Comparison of ENCODE assay signal across 38 cellular contexts in the genomic region with DNA sequence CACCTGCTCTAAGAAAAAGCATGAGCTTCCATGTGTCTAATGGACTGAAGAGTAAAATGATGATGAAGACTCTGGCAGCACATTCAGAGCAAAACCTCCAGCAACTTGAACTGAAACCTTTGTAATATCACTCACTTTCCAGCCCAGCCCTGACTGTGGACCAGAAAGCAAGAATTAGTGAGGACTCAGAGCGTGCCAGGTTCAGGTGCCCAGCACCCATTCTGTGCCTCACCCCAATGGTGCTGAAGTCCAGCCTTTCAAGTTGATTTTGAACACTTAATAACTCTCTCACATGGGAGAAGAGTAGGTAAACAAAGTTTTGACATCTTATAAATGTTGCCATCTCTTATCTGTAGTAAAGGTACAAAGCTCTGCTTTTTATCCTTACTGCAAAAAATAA.
"Had no signal": no experiment of that assay in that cellular context is flagged by ENCODE, and none has a peak within 500 bp of the region (broad histone marks: within the 10 kb centered on the region; RNA-seq: fewer than 3 reads in every experiment).

No MANE protein-coding gene starts in this region.

- H3K4me1 ChIP-seq: adrenal gland, breast epithelium had no signal

- H3K4me3 Mint-ChIP-seq: activated B cell treated with CpG ODN at 0.5 μM for 24 hours; activated CD4-positive, alpha-beta memory T cell treated with anti-CD3 and anti-CD28 coated beads for 36 hours; activated CD4-positive, alpha-beta T cell treated with anti-CD3 and anti-CD28 coated beads, Interleukin-2, amount 10 ng/mL, durations not matched to agents 24 days and 14 days; activated CD8-positive, alpha-beta T cell treated with anti-CD3 and anti-CD28 coated beads for 36 hours; activated naive CD4-positive, alpha-beta T cell treated with anti-CD3 and anti-CD28 coated beads for 36 hours; activated naive CD8-positive, alpha-beta T cell treated with anti-CD3 and anti-CD28 coated beads for 36 hours; activated T-cell treated with anti-CD3 and anti-CD28 coated beads, Interleukin-2, amount 50 U/mL, for 4 hours; activated T-cell treated with anti-CD3 and anti-CD28 coated beads, Interleukin-2, amount 50 U/mL, for 72 hours; activated T-helper 1 cell treated with anti-CD3 and anti-CD28 coated beads, Interleukin-12 subunit alpha, Interleukin-12 subunit beta, Interleukin-2, Interleukin-4 antibody, amounts not matched to agents 30 ng/mL and 10 ng/mL and 1 ng/mL, durations not matched to agents 14 hours and 24 hours and 36 hours; activated T-helper 17 cell treated with anti-CD3 and anti-CD28 coated beads, Interleukin-2, amount 50 U/mL, for 72 hours; T-helper 1 cell treated with Interleukin-12 subunit alpha and Interleukin-12 subunit beta and Interleukin-4 antibody, amounts not matched to agents 30 μg/mL and 1 μg/mL, for 36 hours; T-helper 2 cell treated with Interferon-gamma antibody and Interleukin-4, amounts not matched to agents 5 μg/mL and 100 μg/mL, for 36 hours had no signal

- H3K36me3 Mint-ChIP-seq: activated CD4-positive, alpha-beta memory T cell treated with anti-CD3 and anti-CD28 coated beads for 36 hours; activated naive CD4-positive, alpha-beta T cell treated with anti-CD3 and anti-CD28 coated beads, Interleukin-2, amount 50 U/mL, for 72 hours; activated naive CD8-positive, alpha-beta T cell treated with anti-CD3 and anti-CD28 coated beads for 36 hours had no signal

- H3K27me3 ChIP-seq: adrenal gland, body of pancreas, brain microvascular endothelial cell, breast epithelium had no signal

- H3K4me1 Mint-ChIP-seq: activated B cell treated with CpG ODN at 0.5 μM for 24 hours; activated CD4-positive, alpha-beta T cell treated with anti-CD3 and anti-CD28 coated beads, Interleukin-2, amount 10 ng/mL, durations not matched to agents 24 days and 14 days; activated naive CD8-positive, alpha-beta T cell treated with anti-CD3 and anti-CD28 coated beads for 36 hours; activated T-helper 17 cell treated with anti-CD3 and anti-CD28 coated beads, Interleukin-2, amount 50 U/mL, for 72 hours had no signal

- H3K27ac Mint-ChIP-seq: activated B cell treated with CpG ODN at 0.5 μM for 24 hours; activated CD4-positive, alpha-beta memory T cell treated with anti-CD3 and anti-CD28 coated beads for 36 hours; activated CD4-positive, alpha-beta T cell treated with anti-CD3 and anti-CD28 coated beads, Interleukin-2, amount 10 ng/mL, durations not matched to agents 24 days and 14 days; activated CD8-positive, alpha-beta T cell treated with anti-CD3 and anti-CD28 coated beads for 36 hours; activated naive CD4-positive, alpha-beta T cell treated with anti-CD3 and anti-CD28 coated beads for 36 hours; activated naive CD4-positive, alpha-beta T cell treated with anti-CD3 and anti-CD28 coated beads, Interleukin-2, amount 50 U/mL, for 72 hours; activated naive CD8-positive, alpha-beta T cell treated with anti-CD3 and anti-CD28 coated beads for 36 hours; activated T-cell treated with anti-CD3 and anti-CD28 coated beads, Interleukin-2, amount 50 U/mL, for 72 hours; activated T-helper 1 cell treated with anti-CD3 and anti-CD28 coated beads, Interleukin-12 subunit alpha, Interleukin-12 subunit beta, Interleukin-2, Interleukin-4 antibody, amounts not matched to agents 30 ng/mL and 10 ng/mL and 1 ng/mL, durations not matched to agents 14 hours and 24 hours and 36 hours; activated T-helper 17 cell treated with anti-CD3 and anti-CD28 coated beads, Interleukin-2, amount 50 U/mL, for 72 hours; T-helper 1 cell treated with Interleukin-12 subunit alpha and Interleukin-12 subunit beta and Interleukin-4 antibody, amounts not matched to agents 30 μg/mL and 1 μg/mL, for 36 hours; T-helper 2 cell treated with Interferon-gamma antibody and Interleukin-4, amounts not matched to agents 5 μg/mL and 100 μg/mL, for 36 hours had no signal

- ATAC-seq: activated CD8-positive, alpha-beta T cell treated with anti-CD3 and anti-CD28 coated beads for 36 hours; activated naive CD4-positive, alpha-beta T cell treated with anti-CD3 and anti-CD28 coated beads, Interleukin-2, amount 50 U/mL, for 72 hours; activated T-cell treated with anti-CD3 and anti-CD28 coated beads, Interleukin-2, amount 50 U/mL, for 4 hours; activated T-cell treated with anti-CD3 and anti-CD28 coated beads, Interleukin-2, amount 50 U/mL, for 72 hours; activated T-helper 17 cell treated with anti-CD3 and anti-CD28 coated beads, Interleukin-2, amount 50 U/mL, for 72 hours; body of pancreas had no signal

- H3K4me3 ChIP-seq: adrenal gland, body of pancreas, breast epithelium had no signal

- FAIRE-seq: astrocyte, TTC549 had no signal

- H3K9me3 Mint-ChIP-seq: activated B cell treated with CpG ODN at 0.5 μM for 24 hours; activated CD4-positive, alpha-beta memory T cell treated with anti-CD3 and anti-CD28 coated beads for 36 hours; activated CD8-positive, alpha-beta T cell treated with anti-CD3 and anti-CD28 coated beads for 36 hours; activated naive CD4-positive, alpha-beta T cell treated with anti-CD3 and anti-CD28 coated beads for 36 hours; activated naive CD4-positive, alpha-beta T cell treated with anti-CD3 and anti-CD28 coated beads, Interleukin-2, amount 50 U/mL, for 72 hours; activated naive CD8-positive, alpha-beta T cell treated with anti-CD3 and anti-CD28 coated beads for 36 hours; activated T-cell treated with anti-CD3 and anti-CD28 coated beads, Interleukin-2, amount 50 U/mL, for 4 hours; activated T-helper 1 cell treated with anti-CD3 and anti-CD28 coated beads, Interleukin-12 subunit alpha, Interleukin-12 subunit beta, Interleukin-2, Interleukin-4 antibody, amounts not matched to agents 30 ng/mL and 10 ng/mL and 1 ng/mL, durations not matched to agents 14 hours and 24 hours and 36 hours; activated T-helper 17 cell treated with anti-CD3 and anti-CD28 coated beads, Interleukin-2, amount 50 U/mL, for 72 hours; T-helper 1 cell treated with Interleukin-12 subunit alpha and Interleukin-12 subunit beta and Interleukin-4 antibody, amounts not matched to agents 30 μg/mL and 1 μg/mL, for 36 hours; T-helper 2 cell treated with Interferon-gamma antibody and Interleukin-4, amounts not matched to agents 5 μg/mL and 100 μg/mL, for 36 hours had no signal

- H3K27ac ChIP-seq: adrenal gland, body of pancreas, brain microvascular endothelial cell, breast epithelium, VCaP had no signal

- H3K36me3 ChIP-seq: adrenal gland, brain microvascular endothelial cell, breast epithelium had no signal

- DNase-seq: activated B cell treated with CpG ODN at 0.5 μM for 24 hours; activated CD4-positive, alpha-beta memory T cell treated with anti-CD3 and anti-CD28 coated beads for 36 hours; activated CD4-positive, alpha-beta T cell treated with anti-CD3 and anti-CD28 coated beads for 4 hours; activated CD4-positive, alpha-beta T cell treated with anti-CD3 and anti-CD28 coated beads, Interleukin-2, amount 10 ng/mL, durations not matched to agents 24 days and 14 days; activated CD4-positive, alpha-beta T cell treated with anti-CD3 and anti-CD28 coated beads, Interleukin-2, amount 50 U/mL, for 1 hour; activated CD4-positive, alpha-beta T cell treated with anti-CD3 and anti-CD28 coated beads, Interleukin-2, amount 50 U/mL, for 4 hours; activated CD4-positive, CD25-positive, alpha-beta regulatory T cell treated with anti-CD3 and anti-CD28 coated beads, Interleukin-2, amount 50 U/mL, for 72 hours; activated CD8-positive, alpha-beta memory T cell treated with anti-CD3 and anti-CD28 coated beads, Interleukin-2, amount 50 U/mL, for 4 hours; activated CD8-positive, alpha-beta T cell treated with anti-CD3 and anti-CD28 coated beads for 36 hours; activated effector memory CD4-positive, alpha-beta T cell treated with anti-CD3 and anti-CD28 coated beads, Interleukin-2, amount 50 U/mL, for 16 hours; activated gamma-delta T cell treated with Interleukin-2 at 50 U/mL for 16 hours; activated naive CD4-positive, alpha-beta T cell; activated naive CD4-positive, alpha-beta T cell treated with anti-CD3 and anti-CD28 coated beads for 36 hours; activated naive CD4-positive, alpha-beta T cell treated with anti-CD3 and anti-CD28 coated beads, Interleukin-2, amount 50 U/mL, for 16 hours; activated naive CD8-positive, alpha-beta T cell treated with anti-CD3 and anti-CD28 coated beads for 36 hours; activated T-cell treated with anti-CD3 and anti-CD28 coated beads for 4 hours; activated T-cell treated with anti-CD3 and anti-CD28 coated beads, Interleukin-2, amount 50 U/mL, for 1 hour; activated T-cell treated with anti-CD3 and anti-CD28 coated beads, Interleukin-2, amount 50 U/mL, for 4 hours; activated T-cell treated with anti-CD3 and anti-CD28 coated beads, Interleukin-2, amount 50 U/mL, for 72 hours; adrenal gland; amniotic stem cell; aorta; body of pancreas; brain microvascular endothelial cell; central memory CD4-positive, alpha-beta T cell; SW 1271; T-helper 1 cell; T-helper 2 cell; T-helper 9 cell had no signal

- H3K9me3 ChIP-seq: adrenal gland, body of pancreas, breast epithelium had no signal
